Comparison of ENCODE assay signal across 8 cellular contexts in the genomic region with DNA sequence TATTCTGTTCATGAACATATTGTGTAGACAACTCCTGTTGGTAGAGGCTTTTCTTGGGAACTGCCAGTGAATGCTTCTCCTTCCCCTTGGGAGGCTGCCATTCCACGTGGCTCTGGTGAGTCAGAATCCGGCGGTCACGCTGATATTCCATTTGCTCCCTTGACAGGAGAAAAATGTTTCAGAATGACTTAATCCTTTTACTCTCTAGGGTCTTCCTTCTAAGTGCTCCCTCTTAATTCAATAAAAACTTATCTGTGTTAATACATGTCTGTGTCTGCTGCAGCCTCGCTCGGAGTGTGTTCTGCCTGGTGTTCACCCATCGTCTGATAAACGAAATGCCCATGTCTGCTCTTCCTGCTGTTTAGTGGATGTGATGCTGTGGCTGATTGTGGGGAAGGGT.
A peak's percentile ranks its signal among the peaks of the same experiment; 100 is the strongest.
DNase-seq lines count a peak whose midpoint lies in the region; ATAC-seq, FAIRE-seq and TF ChIP-seq lines count a peak whose summit lies in the region.

No MANE protein-coding gene starts in this region.

- dilution Hi-C loops in keratinocyte (cut with MboI; ENCODE audit: extremely low pct_ligation_motif_present, low sequenced_read_pairs) = no loop called here

- no peak for ATAC-seq in natural killer cell treated with Interleukin-12 subunit alpha and Interleukin-12 subunit beta and Interleukin-15 and Interleukin-18, amount 100 ng/mL, for 72 hours

- no peaks in the 10 kb centered on the region for H3K36me3 Mint-ChIP-seq in natural killer cell treated with Interleukin-12 subunit alpha and Interleukin-12 subunit beta and Interleukin-15 and Interleukin-18, amount 100 ng/mL, for 72 hours

- no peak overlapping the region for H3K4me3 ChIP-seq in brain microvascular endothelial cell (ENCODE audit: low read depth, low read length)
- H3K4me3 ChIP-seq in keratinocyte (ENCODE audit: control insufficient read depth in 2 of 3, extremely low read depth in 1 of 3, insufficient read depth in 2 of 3, low read depth in 1 of 3, low read length in 3 of 3) = peak overlapping the region in 1 of 3 experiments; percentile 10
- H3K4me3 ChIP-seq in stomach = peak overlapping the region in 2 of 4 donors; percentile 2 to 21

- peak; percentile 89 for FAIRE-seq in keratinocyte (lab: Jason Lieb, UNC)

- no peak for TF ChIP-seq EP300 in stomach (IDR thresholded peaks at IDR 0.05)

- peak overlapping the region; percentile 10 for H2AFZ ChIP-seq in keratinocyte (ENCODE audit: control insufficient read depth, low read length)

- H3K4me3 Mint-ChIP-seq in natural killer cell treated with Interleukin-12 subunit alpha and Interleukin-12 subunit beta and Interleukin-15 and Interleukin-18, amount 100 ng/mL, for 72 hours = no peak overlapping the region

- no peaks in the 10 kb centered on the region for H3K9me1 ChIP-seq in keratinocyte (ENCODE audit: control insufficient read depth, extremely low read depth, insufficient read depth, low read length)

- no peaks in the 10 kb centered on the region for H3K9me3 Mint-ChIP-seq in natural killer cell treated with Interleukin-12 subunit alpha and Interleukin-12 subunit beta and Interleukin-15 and Interleukin-18, amount 100 ng/mL, for 72 hours

- peak overlapping the region; percentile 48 for H3K4me2 ChIP-seq in keratinocyte (ENCODE audit: control insufficient read depth, extremely low read depth, insufficient read depth, low read depth, low read length)

- TF ChIP-seq POLR2A in stomach (IDR thresholded peaks at IDR 0.05) = no peak

- in situ Hi-C loops in brain microvascular endothelial cell (cut with HindIII; ENCODE audit: low pct_ligation_motif_present, low sequenced_read_pairs) = no loop called here

- no peak overlapping the region for H3K9ac ChIP-seq in keratinocyte (ENCODE audit: control insufficient read depth, extremely low read depth, insufficient read depth, low read length)

- intact Hi-C loops in stomach (cut with DNase I; ENCODE audit: low total_unique reads) = no loop called here

- H3K4me1 ChIP-seq in keratinocyte (ENCODE audit: control insufficient read depth, extremely low read depth, insufficient read depth, low read length) = peaks cover 33% of the 10 kb centered on the region
- peaks cover 0 to 7% (median 0%) of the 10 kb centered on the region in 4 donors for H3K4me1 ChIP-seq in stomach

- peak overlapping the region; percentile 39 for H3K27ac ChIP-seq in brain microvascular endothelial cell
- H3K27ac ChIP-seq in keratinocyte (ENCODE audit: control insufficient read depth, insufficient read depth, low read length) = no peak overlapping the region
- H3K27ac ChIP-seq in stomach = peak overlapping the region in 4 of 5 donors; percentile 44 to 76 (median 66)

- peak; percentile 83 for DNase-seq in HCEC 1CT
- DNase-seq in brain microvascular endothelial cell = peak; percentile 89
- DNase-seq in keratinocyte (ENCODE audit: low read depth, low spot score) = no peak
- no peak for DNase-seq in stomach
- no peak for DNase-seq in NCI-H2029 treated with DMSO at 0.1 percent for 48 hours (lab: John Stamatoyannopoulos, UW)
- no peak for DNase-seq in NCI-H1436 (lab: John Stamatoyannopoulos, UW)
- DNase-seq in SKM-1 treated with dmso at 0.1 percent for 144 hours (lab: John Stamatoyannopoulos, UW; ENCODE audit: unreplicated experiment) = no peak
- no peak for DNase-seq in natural killer cell treated with Interleukin-12 subunit alpha and Interleukin-12 subunit beta and Interleukin-15 and Interleukin-18, amount 100 ng/mL, for 72 hours (ENCODE audit: low spot score)

- peaks cover 20 to 34% of the 10 kb centered on the region in 2 donors for H3K27me3 Mint-ChIP-seq in natural killer cell treated with Interleukin-12 subunit alpha and Interleukin-12 subunit beta and Interleukin-15 and Interleukin-18, amount 100 ng/mL, for 72 hours

- no peaks in the 10 kb centered on the region for H3K9me3 ChIP-seq in keratinocyte (ENCODE audit: control insufficient read depth, low read depth, low read length)
- H3K9me3 ChIP-seq in stomach = no peaks in the 10 kb centered on the region

- H4K20me1 ChIP-seq in keratinocyte (ENCODE audit: control insufficient read depth, extremely low read depth, insufficient read depth, low read length) = no peaks in the 10 kb centered on the region

- H3K36me3 ChIP-seq in brain microvascular endothelial cell (replicated peaks) = no peaks in the 10 kb centered on the region
- no peaks in the 10 kb centered on the region for H3K36me3 ChIP-seq in keratinocyte (ENCODE audit: control insufficient read depth in 2 of 2, extremely low read depth in 1 of 2, insufficient read depth in 2 of 2, low read length in 2 of 2)
- H3K36me3 ChIP-seq in stomach = no peaks in the 10 kb centered on the region

- no peak for TF ChIP-seq CTCF in brain microvascular endothelial cell (IDR thresholded peaks at IDR 0.05; ENCODE audit: low read depth, low read length, missing control alignments)
- TF ChIP-seq CTCF in keratinocyte (optimal IDR thresholded peaks at IDR 0.05 in 1 of 3, IDR thresholded peaks at IDR 0.05 in 1 of 3, conservative IDR thresholded peaks at IDR 0.05 in 1 of 3; ENCODE audit: extremely low read depth in 1 of 3, insufficient read depth in 2 of 3, low read length in 3 of 3) = no peak
- no peak for TF ChIP-seq CTCF in stomach (IDR thresholded peaks at IDR 0.05)

- no peaks in the 10 kb centered on the region for H3K4me1 Mint-ChIP-seq in natural killer cell treated with Interleukin-12 subunit alpha and Interleukin-12 subunit beta and Interleukin-15 and Interleukin-18, amount 100 ng/mL, for 72 hours (ENCODE audit: low read depth in 2 of 2)

- no peaks in the 10 kb centered on the region for H3K27me3 ChIP-seq in brain microvascular endothelial cell (replicated peaks)
- no peaks in the 10 kb centered on the region for H3K27me3 ChIP-seq in keratinocyte (ENCODE audit: control insufficient read depth, extremely low read depth, insufficient read depth, low read length)
- no peaks in the 10 kb centered on the region for H3K27me3 ChIP-seq in stomach

- H3K79me2 ChIP-seq in keratinocyte (ENCODE audit: control insufficient read depth, insufficient read depth, low read length) = no peaks in the 10 kb centered on the region

- 46 to 61% (median 53%) methylated on average over 8 of the region's 8 CpGs for WGBS in stomach, 5 donors

- no peak overlapping the region for H3K27ac Mint-ChIP-seq in natural killer cell treated with Interleukin-12 subunit alpha and Interleukin-12 subunit beta and Interleukin-15 and Interleukin-18, amount 100 ng/mL, for 72 hours

Comparison
In these comparisons a context has a peak if more than half of its experiments do, and no peak if none do; other contexts are left out.
1. DNase-seq: peak in HCEC 1CT (single experiment) and brain microvascular endothelial cell (single experiment); none in keratinocyte (single experiment), stomach (single experiment), NCI-H2029 treated with DMSO at 0.1 percent for 48 hours (single experiment), NCI-H1436 (single experiment), SKM-1 treated with dmso at 0.1 percent for 144 hours (single experiment) and natural killer cell treated with Interleukin-12 subunit alpha and Interleukin-12 subunit beta and Interleukin-15 and Interleukin-18, amount 100 ng/mL, for 72 hours (single experiment).